Comparison of ENCODE assay signal across 12 cellular contexts in genomic region chr1:16254263-16254948, GRCh38. TPM values are rescaled to one million over a fixed set of nuclear protein-coding genes. Genes with fewer than 3 reads are reported as not detected.
DNase-seq lines count a peak whose midpoint lies in the region; ATAC-seq and TF ChIP-seq lines count a peak whose summit lies in the region.
"Had no signal": no experiment of that assay in that cellular context is flagged by ENCODE, and none has a peak within 500 bp of the region (broad histone marks: within the 10 kb centered on the region; RNA-seq: fewer than 3 reads in every experiment).

No MANE protein-coding gene starts in this region.

- H3K36me3 ChIP-seq in mammary epithelial cell (ENCODE audit: insufficient read depth, low read length) (peaks cover 4% of the 10 kb centered on the region), breast epithelium (peaks cover 4% of the 10 kb centered on the region), thoracic aorta (peaks cover 35% of the 10 kb centered on the region), Karpas-422 (ENCODE audit: insufficient read depth, low read length) (0 out of 2 replicates have a peak, but pooled peaks cover 9% of the 10 kb centered on the region)

- no peak for TF ChIP-seq POLR2A in breast epithelium (IDR thresholded peaks at IDR 0.05)

- no peaks in the 10 kb centered on the region for H3K9me3 Mint-ChIP-seq in activated CD4-positive, alpha-beta memory T cell treated with anti-CD3 and anti-CD28 coated beads for 36 hours
- H3K9me3 Mint-ChIP-seq: nephron progenitor cell had no signal

- no TSS peak for BruUV-seq in mammary epithelial cell (replicated peaks; lab: Mats Ljungman, UMichigan)

- in situ Hi-C loops in mammary epithelial cell (cut with MboI; ENCODE audit: low sequenced_read_pairs in 2 of 2), result no loop called here

- no peak overlapping the region for H3K4me3 ChIP-seq in mammary epithelial cell (replicated peaks in 1 of 3; ENCODE audit: insufficient read depth in 1 of 3, low read depth in 2 of 3, low read length in 3 of 3)
- H3K4me3 ChIP-seq in breast epithelium, result no peak overlapping the region
- no peak overlapping the region for H3K4me3 ChIP-seq in thoracic aorta
- no peak overlapping the region for H3K4me3 ChIP-seq in Karpas-422 (ENCODE audit: low read length)

- H3K4me3 Mint-ChIP-seq in activated CD4-positive, alpha-beta memory T cell treated with anti-CD3 and anti-CD28 coated beads for 36 hours, result no peak overlapping the region
- H3K4me3 Mint-ChIP-seq: nephron progenitor cell had no signal

- dilution Hi-C loops in mammary epithelial cell (cut with HindIII; ENCODE audit: low sequenced_read_pairs), result no loop called here

- peak; percentile 81 to 90 for ATAC-seq in left cardiac atrium
- no peak for ATAC-seq in thoracic aorta (ENCODE audit: insufficient number of reproducible peaks, low FRiP score, low read depth)
- ATAC-seq in HG02938 (IDR thresholded peaks at IDR 0.05; ENCODE audit: unreplicated experiment), result no peak

- peaks cover 6% of the 10 kb centered on the region for H3K4me1 Mint-ChIP-seq in activated CD4-positive, alpha-beta memory T cell treated with anti-CD3 and anti-CD28 coated beads for 36 hours (ENCODE audit: low read depth)

- TF ChIP-seq CTCF in mammary epithelial cell (conservative IDR thresholded peaks at IDR 0.05 in 1 of 2, IDR thresholded peaks at IDR 0.05 in 1 of 2; ENCODE audit: extremely low read depth in 1 of 2, insufficient read depth in 1 of 2, low read depth in 1 of 2, low read length in 2 of 2) (no peak), breast epithelium (IDR thresholded peaks at IDR 0.05) (no peak), VCaP (conservative IDR thresholded peaks at IDR 0.05) (no peak), thoracic aorta (IDR thresholded peaks at IDR 0.05) (no peak)

- H3K9me3 ChIP-seq in mammary epithelial cell (replicated peaks; ENCODE audit: insufficient read depth, low read length) (no peaks in the 10 kb centered on the region), breast epithelium (no peaks in the 10 kb centered on the region), thoracic aorta (no peaks in the 10 kb centered on the region), Karpas-422 (ENCODE audit: low read length) (no peaks in the 10 kb centered on the region)

- WGBS in mammary epithelial cell (ENCODE audit: low coverage, missing lambda C conversion rate), result 67% methylated on average over 4 of the region's 4 CpGs

- CTCF ChIA-PET in mammary epithelial cell (lab: Charles Lee; ENCODE audit: low non-redundant PET), result no interaction called here
- CTCF ChIA-PET in activated CD4-positive, alpha-beta memory T cell treated with anti-CD3 and anti-CD28 coated beads for 36 hours (lab: Charles Lee), result interaction anchor here (0.6 to 2.0 kb wide), 2 partner anchors 10 to 172 kb away, joined by 3 to 9 read pairs; no protein-coding TSS in a partner anchor

- H3K9ac ChIP-seq in mammary epithelial cell (ENCODE audit: insufficient read depth, low read length), result no peak overlapping the region
- H3K9ac ChIP-seq in Karpas-422 (ENCODE audit: low read length), result no peak overlapping the region

- H3K79me2 ChIP-seq in mammary epithelial cell (ENCODE audit: insufficient read depth, low read length) (peaks cover 3% of the 10 kb centered on the region), Karpas-422 (ENCODE audit: low read length) (peaks cover 28% of the 10 kb centered on the region)

- H3K27ac ChIP-seq in mammary epithelial cell (ENCODE audit: insufficient read depth, low read depth, low read length) (no peak overlapping the region), breast epithelium (no peak overlapping the region), VCaP (peak overlapping the region; percentile 16; the same call in 1 of the 2 replicates), thoracic aorta (peak overlapping the region; percentile 34 to 52), Karpas-422 (ENCODE audit: low read length) (no peak overlapping the region)
- H3K27ac ChIP-seq: brain microvascular endothelial cell had no signal

- no peaks in the 10 kb centered on the region for H3K27me3 Mint-ChIP-seq in activated CD4-positive, alpha-beta memory T cell treated with anti-CD3 and anti-CD28 coated beads for 36 hours

- H2AFZ ChIP-seq in mammary epithelial cell (ENCODE audit: low read depth, low read length) (no peak overlapping the region), Karpas-422 (ENCODE audit: low read length) (no peak overlapping the region)

- no peaks in the 10 kb centered on the region for H3K27me3 ChIP-seq in mammary epithelial cell (ENCODE audit: insufficient read depth, low read length)
- no peaks in the 10 kb centered on the region for H3K27me3 ChIP-seq in breast epithelium
- H3K27me3 ChIP-seq in thoracic aorta (replicated peaks; ENCODE audit: insufficient read depth), result no peaks in the 10 kb centered on the region
- H3K27me3 ChIP-seq in Karpas-422 (ENCODE audit: low read length), result no peaks in the 10 kb centered on the region
- H3K27me3 ChIP-seq: brain microvascular endothelial cell had no signal

- DNase-seq in mammary epithelial cell (peak; percentile 56), breast epithelium (ENCODE audit: low spot score in 2 of 2) (no peak), left cardiac atrium (no peak), thoracic aorta (ENCODE audit: low spot score) (no peak), Karpas-422 (no peak)
- no peak for DNase-seq in activated CD4-positive, alpha-beta memory T cell treated with anti-CD3 and anti-CD28 coated beads for 36 hours
- DNase-seq: brain microvascular endothelial cell; NCI-H2227 treated with DMSO at 0.1 percent for 48 hours; nephron progenitor cell; stimulated activated CD4-positive, alpha-beta T cell treated with anti-CD3 and anti-CD28 coated beads, Interleukin-12 subunit alpha, Interleukin-12 subunit beta, amount 100 ng/mL, for 4 hours had no signal

- no peak overlapping the region for H3K27ac Mint-ChIP-seq in activated CD4-positive, alpha-beta memory T cell treated with anti-CD3 and anti-CD28 coated beads for 36 hours
- H3K27ac Mint-ChIP-seq: nephron progenitor cell had no signal

- H3K4me1 ChIP-seq in mammary epithelial cell (ENCODE audit: insufficient read depth, low read length), result no peaks in the 10 kb centered on the region
- H3K4me1 ChIP-seq in breast epithelium, result peaks cover 0 to under 1% of the 10 kb centered on the region in 2 donors
- H3K4me1 ChIP-seq in thoracic aorta (ENCODE audit: control insufficient read depth in 1 of 2, low read depth in 2 of 2), result peaks cover 37 to 68% of the 10 kb centered on the region in 2 donors
- peaks cover 31% of the 10 kb centered on the region for H3K4me1 ChIP-seq in Karpas-422 (ENCODE audit: low read length)

- H3K4me2 ChIP-seq in mammary epithelial cell (ENCODE audit: insufficient read depth, low read depth, low read length) (no peak overlapping the region), Karpas-422 (ENCODE audit: low read depth, low read length, poor library complexity, severe bottlenecking) (no peak overlapping the region)

- H4K20me1 ChIP-seq in mammary epithelial cell (ENCODE audit: insufficient read depth, low read length) (no peaks in the 10 kb centered on the region), Karpas-422 (ENCODE audit: insufficient read depth, low read depth, low read length) (no peaks in the 10 kb centered on the region)

- intact Hi-C loops in mammary epithelial cell (cut with micrococcal nuclease), result no loop called here
- intact Hi-C loops in breast epithelium (cut with DNase I; ENCODE audit: low total_unique reads), result no loop called here
- intact Hi-C loops in left cardiac atrium (cut with DNase I), result no loop called here
- intact Hi-C loops in activated CD4-positive, alpha-beta memory T cell treated with anti-CD3 and anti-CD28 coated beads for 36 hours (cut with micrococcal nuclease), result no loop called here

- H3K9me2 ChIP-seq in Karpas-422 (replicated peaks; ENCODE audit: insufficient read depth, low read length), result no peaks in the 10 kb centered on the region

- H3K36me3 Mint-ChIP-seq in activated CD4-positive, alpha-beta memory T cell treated with anti-CD3 and anti-CD28 coated beads for 36 hours, result peaks cover 7% of the 10 kb centered on the region

- POLR2A ChIA-PET in activated CD4-positive, alpha-beta memory T cell treated with anti-CD3 and anti-CD28 coated beads for 36 hours (lab: Charles Lee), result no interaction called here

RNA-seq across cellular contexts. Expression of gene CPLANE2, which starts 17.4 kb away (rescaled TPM):
- total RNA-seq in mammary epithelial cell (10 to 100 TPM; 13.3 to 14.8 TPM), breast epithelium (1 to 10 TPM; 4.3 to 9.5 (median 8.2) TPM), left cardiac atrium (1 to 10 TPM; 4.7 to 7.2 TPM), thoracic aorta (10 to 100 TPM in 1 of 2 donors, 1 to 10 TPM in 1; 9.3 to 14.6 TPM)
- 4.6 TPM for polyA plus RNA-seq in mammary epithelial cell
- 5.6 TPM for polyA minus RNA-seq in mammary epithelial cell
- 2.6 and 9.6 TPM in 2 replicates for total RNA-seq in Karpas-422 (2014; rRNA removed; shearing (Covaris generic); ENCODE audit: low replicate concordance)
- 1 to 10 TPM; 3.9 to 5.0 TPM for total RNA-seq in activated CD4-positive, alpha-beta memory T cell treated with anti-CD3 and anti-CD28 coated beads for 36 hours

RNA-seq across cellular contexts. Expression of gene ARHGEF19, which starts 42.0 kb away (rescaled TPM):
- total RNA-seq in mammary epithelial cell, result 1 to 10 TPM; 3.0 to 3.5 TPM
- 4.0 TPM for polyA plus RNA-seq in mammary epithelial cell
- polyA minus RNA-seq in mammary epithelial cell, result 2.0 TPM
- 10 to 100 TPM in 2 of 3 donors, 1 to 10 TPM in 1; 7.5 to 18.0 (median 12.9) TPM for total RNA-seq in breast epithelium
- total RNA-seq in left cardiac atrium, result 1 to 10 TPM; 2.1 to 4.7 TPM
- 1 to 10 TPM; 8.1 to 8.5 TPM for total RNA-seq in thoracic aorta
- total RNA-seq in Karpas-422 (2014; rRNA removed; shearing (Covaris generic); ENCODE audit: low replicate concordance), result 2.2 and 2.5 TPM in 2 replicates
- 1 to 10 TPM; 7.0 to 7.1 TPM for total RNA-seq in activated CD4-positive, alpha-beta memory T cell treated with anti-CD3 and anti-CD28 coated beads for 36 hours

Comparison
In these comparisons a context has a peak if more than half of its experiments do, and no peak if none do; other contexts are left out.
1. H3K27ac ChIP-seq: peak in VCaP (single experiment) and thoracic aorta (2 of 2); none in mammary epithelial cell (single experiment), breast epithelium (0 of 2) and Karpas-422 (single experiment).
2. ATAC-seq: peak in left cardiac atrium (2 of 2); none in thoracic aorta (single experiment) and HG02938 (single experiment).